Comparison of ENCODE assay signal across 8 cellular contexts in genomic region chr10:24951201-24952145, GRCh38. TPM values are rescaled to one million over a fixed set of nuclear protein-coding genes. Genes with fewer than 3 reads are reported as not detected.
DNase-seq lines count a peak whose midpoint lies in the region; ATAC-seq and TF ChIP-seq lines count a peak whose summit lies in the region.

No MANE protein-coding gene starts in this region.

- no peaks in the 10 kb centered on the region for H3K27me3 ChIP-seq in HUES48 (ENCODE audit: control insufficient read depth, insufficient read depth, low read length)

- TF ChIP-seq CTCF in activated CD8-positive, alpha-beta T cell treated with anti-CD3 and anti-CD28 coated beads for 36 hours (IDR thresholded peaks at IDR 0.05), result no peak

- peak overlapping the region; percentile 71 for H3K4me3 Mint-ChIP-seq in activated CD8-positive, alpha-beta T cell treated with anti-CD3 and anti-CD28 coated beads for 36 hours

- no peaks in the 10 kb centered on the region for H3K9me3 ChIP-seq in HUES48 (ENCODE audit: control insufficient read depth, insufficient read depth, low read length)

- no peaks in the 10 kb centered on the region for H3K27me3 Mint-ChIP-seq in activated CD8-positive, alpha-beta T cell treated with anti-CD3 and anti-CD28 coated beads for 36 hours

- H3K9me3 Mint-ChIP-seq in activated CD8-positive, alpha-beta T cell treated with anti-CD3 and anti-CD28 coated beads for 36 hours, result no peaks in the 10 kb centered on the region

- ATAC-seq in activated CD8-positive, alpha-beta T cell treated with anti-CD3 and anti-CD28 coated beads for 36 hours, result peak; percentile 62

- DNase-seq in DMS53 (lab: John Stamatoyannopoulos, UW) (peak; percentile 61), DMS53 treated with DMSO at 0.1 percent for 48 hours (lab: John Stamatoyannopoulos, UW; ENCODE audit: unreplicated experiment) (no peak), globus pallidus (ENCODE audit: low spot score) (peak; percentile 73), occipital lobe (lab: John Stamatoyannopoulos, UW) (peak; percentile 39), GDM1 (lab: John Stamatoyannopoulos, UW) (no peak), cortex of kidney (lab: John Stamatoyannopoulos, UW) (no peak)
- DNase-seq in activated CD8-positive, alpha-beta T cell treated with anti-CD3 and anti-CD28 coated beads for 36 hours, result peak; percentile 62

- peak overlapping the region; percentile 70 for H3K9ac ChIP-seq in HUES48 (ENCODE audit: low read depth, low read length)

- H3K27ac Mint-ChIP-seq in activated CD8-positive, alpha-beta T cell treated with anti-CD3 and anti-CD28 coated beads for 36 hours, result peak overlapping the region; percentile 84

- peak overlapping the region; percentile 96 for H3K27ac ChIP-seq in HUES48 (ENCODE audit: low read depth, low read length)

- CTCF ChIA-PET in activated CD8-positive, alpha-beta T cell treated with anti-CD3 and anti-CD28 coated beads for 36 hours (lab: Charles Lee), result interaction anchor here (1.1 to 1.6 kb wide), 3 partner anchors 57 to 334 kb away, joined by 3 to 4 read pairs (median 4); no protein-coding TSS in a partner anchor

- H3K36me3 Mint-ChIP-seq in activated CD8-positive, alpha-beta T cell treated with anti-CD3 and anti-CD28 coated beads for 36 hours (ENCODE audit: low read depth), result no peaks in the 10 kb centered on the region

- peak overlapping the region; percentile 60 for H3K4me3 ChIP-seq in HUES48 (ENCODE audit: low read depth, low read length)

- intact Hi-C loops in activated CD8-positive, alpha-beta T cell treated with anti-CD3 and anti-CD28 coated beads for 36 hours (cut with micrococcal nuclease), result no loop called here

- peaks cover 38% of the 10 kb centered on the region for H3K4me1 Mint-ChIP-seq in activated CD8-positive, alpha-beta T cell treated with anti-CD3 and anti-CD28 coated beads for 36 hours (ENCODE audit: low read depth)

- POLR2A ChIA-PET in activated CD8-positive, alpha-beta T cell treated with anti-CD3 and anti-CD28 coated beads for 36 hours (lab: Charles Lee), result interaction anchor here (0.9 to 1.7 kb wide), 4 partner anchors 8 to 229 kb away, joined by 3 to 8 read pairs (median 3); no protein-coding TSS in a partner anchor

- peaks cover 26% of the 10 kb centered on the region for H3K4me1 ChIP-seq in HUES48 (ENCODE audit: control insufficient read depth, insufficient read depth, low read length)

- H3K36me3 ChIP-seq in HUES48 (ENCODE audit: control insufficient read depth, insufficient read depth, low read length), result no peaks in the 10 kb centered on the region

RNA-seq across cellular contexts. Expression of gene PRTFDC1, which starts 0.9 kb away (rescaled TPM):
- total RNA-seq in activated CD8-positive, alpha-beta T cell treated with anti-CD3 and anti-CD28 coated beads for 36 hours, result 1 to 10 TPM; 2.2 to 2.7 TPM
- total RNA-seq in occipital lobe, result 35.7 TPM

Comparison
In these comparisons a context has a peak if more than half of its experiments do, and no peak if none do; other contexts are left out.
1. DNase-seq: peak in DMS53 (single experiment), activated CD8-positive, alpha-beta T cell treated with anti-CD3 and anti-CD28 coated beads for 36 hours (single experiment), globus pallidus (single experiment) and occipital lobe (single experiment); none in DMS53 treated with DMSO at 0.1 percent for 48 hours (single experiment), GDM1 (single experiment) and cortex of kidney (single experiment).